In the genomic region with DNA sequence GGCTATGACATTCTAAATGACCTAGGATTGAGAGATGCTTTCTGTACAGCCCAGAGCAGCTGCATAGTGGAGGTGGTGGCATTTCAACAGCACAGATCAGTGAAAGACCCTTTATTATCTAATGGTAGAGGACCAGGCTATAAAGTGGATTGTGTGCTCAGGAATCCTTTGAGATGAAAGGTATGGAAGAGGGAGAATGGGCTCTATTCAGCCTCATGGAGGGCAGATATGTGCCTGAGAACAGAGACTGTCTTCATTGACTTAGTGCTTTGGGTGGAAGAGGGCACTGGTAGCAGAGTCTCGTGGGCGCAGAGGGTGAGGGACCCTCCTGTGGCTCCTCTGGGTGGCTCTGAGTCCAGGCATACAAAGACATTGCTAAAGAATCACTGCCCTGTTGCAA, we compare ENCODE assay signal across 8 cellular contexts.
"Had no signal": no experiment of that assay in that cellular context is flagged by ENCODE, and none has a peak within 500 bp of the region (broad histone marks: within the 10 kb centered on the region; RNA-seq: fewer than 3 reads in every experiment).

No MANE protein-coding gene starts in this region.

- H3K4me3 ChIP-seq: GM23248, GM23338, HAP-1 had no signal

- H3K9me3 ChIP-seq: HAP-1 had no signal

- H3K4me2 ChIP-seq: GM23338 had no signal

- H2AFZ ChIP-seq: GM23248, GM23338 had no signal

- ATAC-seq: GM23338, HCT116 had no signal

- H3K27ac ChIP-seq: GM23248 had no signal

- H3K9ac ChIP-seq: GM23248 had no signal

- H3K4me1 ChIP-seq: HAP-1 had no signal

- DNase-seq: GOT3, H7, H9, HFFc6 had no signal

- H3K36me3 ChIP-seq: HAP-1 had no signal
